In genomic region chr2:229380101-229380625, GRCh38 we compare ENCODE assay signal across 7 cellular contexts.
"Had no signal": no experiment of that assay in that cellular context is flagged by ENCODE, and none has a peak within 500 bp of the region (broad histone marks: within the 10 kb centered on the region; RNA-seq: fewer than 3 reads in every experiment).

No MANE protein-coding gene starts in this region.

- H3K9me3 ChIP-seq: HAP-1 had no signal

- H3K4me3 ChIP-seq: GM23248, HAP-1 had no signal

- H3K4me1 ChIP-seq: HAP-1 had no signal

- H3K36me3 ChIP-seq: HAP-1 had no signal

- H3K27ac ChIP-seq: GM23248 had no signal

- ATAC-seq: HCT116 had no signal

- DNase-seq: GM23248, GOT3, H7, HFFc6, IMR-90 had no signal
